In the genomic region with DNA sequence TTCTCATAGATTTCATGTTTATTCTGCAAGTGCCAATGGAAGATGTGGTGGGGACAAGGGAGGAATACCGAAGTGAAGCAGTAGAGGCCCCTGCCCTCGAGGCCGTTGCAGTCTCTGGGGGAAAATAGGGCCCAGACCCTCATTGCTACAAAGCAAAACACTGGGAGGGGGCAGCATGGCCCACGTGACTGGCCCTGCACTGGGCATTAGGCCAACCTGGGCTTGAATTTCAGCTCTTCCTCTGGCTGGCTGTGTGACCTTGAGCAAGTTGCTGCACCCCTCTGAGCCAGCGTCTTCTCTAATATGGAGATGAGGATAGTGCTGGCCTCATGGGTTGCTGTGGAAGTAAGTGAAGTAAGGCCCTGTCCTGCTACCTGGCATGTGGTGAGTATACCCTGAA, we compare ENCODE assay signal across 12 cellular contexts. TPM values are rescaled to one million over a fixed set of nuclear protein-coding genes. Genes with fewer than 3 reads are reported as not detected.
DNase-seq lines count a peak whose midpoint lies in the region; ATAC-seq, FAIRE-seq and TF ChIP-seq lines count a peak whose summit lies in the region.
"Had no signal": no experiment of that assay in that cellular context is flagged by ENCODE, and none has a peak within 500 bp of the region (broad histone marks: within the 10 kb centered on the region; RNA-seq: fewer than 3 reads in every experiment).

No MANE protein-coding gene starts in this region.

- no peaks in the 10 kb centered on the region for H3K9me3 ChIP-seq in heart right ventricle
- H3K9me3 ChIP-seq in pancreas: no peaks in the 10 kb centered on the region
- H3K9me3 ChIP-seq in vagina: no peaks in the 10 kb centered on the region

- H3K27me3 ChIP-seq in heart right ventricle (no peaks in the 10 kb centered on the region), pancreas (no peaks in the 10 kb centered on the region), vagina (no peaks in the 10 kb centered on the region)
- H3K27me3 ChIP-seq: brain microvascular endothelial cell had no signal

- H3K27ac ChIP-seq in heart right ventricle: peak overlapping the region in 9 of 10 donors; percentile 93 to 100 (median 97)
- H3K27ac ChIP-seq in pancreas: peak overlapping the region; percentile 7 to 90 (median 77)
- H3K27ac ChIP-seq in vagina: peak overlapping the region; percentile 91

- TF ChIP-seq CTCF in heart right ventricle (IDR thresholded peaks at IDR 0.05) (no peak), fibroblast of pulmonary artery (IDR thresholded peaks at IDR 0.05; ENCODE audit: low read length, missing control alignments) (no peak), pancreas (IDR thresholded peaks at IDR 0.05) (no peak), vagina (IDR thresholded peaks at IDR 0.05) (no peak)

- H3K4me1 ChIP-seq in heart right ventricle (peaks cover 46 to 100% (median 94%) of the 10 kb centered on the region in 9 donors), pancreas (peaks cover 27 to 78% (median 34%) of the 10 kb centered on the region in 3 donors), vagina (peaks cover 96% of the 10 kb centered on the region)

- DNase-seq in heart right ventricle: no peak
- DNase-seq in left cardiac atrium: no peak
- no peak for DNase-seq in fibroblast of pulmonary artery (ENCODE audit: low read depth)
- DNase-seq in pancreas: peak in 1 of 6 donors; percentile 50
- DNase-seq in vagina (ENCODE audit: extremely low spot score in 2 of 2): no peak
- no peak for DNase-seq in middle frontal gyrus (ENCODE audit: extremely low spot score, low spot score)
- DNase-seq: activated T-cell treated with anti-CD3 and anti-CD28 coated beads, Interleukin-2, amount 50 U/mL, for 24 hours; DND-41; NCI-H2171 treated with DMSO at 0.1 percent for 48 hours had no signal

- no peak for TF ChIP-seq POLR2A in vagina (IDR thresholded peaks at IDR 0.05)

- no peak for ATAC-seq in heart right ventricle
- ATAC-seq in left cardiac atrium: no peak
- ATAC-seq in pancreas: no peak
- ATAC-seq in GM18861 (IDR thresholded peaks at IDR 0.05; ENCODE audit: unreplicated experiment): no peak
- ATAC-seq in GM18498 (IDR thresholded peaks at IDR 0.05; ENCODE audit: unreplicated experiment): no peak

- no peak for FAIRE-seq in pancreas (lab: Jason Lieb, UNC)

- H3K36me3 ChIP-seq in heart right ventricle: peaks cover 0 to 23% (median 4%) of the 10 kb centered on the region in 9 donors
- H3K36me3 ChIP-seq in pancreas: no peaks in the 10 kb centered on the region
- H3K36me3 ChIP-seq in vagina: no peaks in the 10 kb centered on the region
- H3K36me3 ChIP-seq: brain microvascular endothelial cell had no signal

- intact Hi-C loops in heart right ventricle (cut with DNase I) (loop anchor here in 5 of 10 donors (2.0 to 5.0 kb wide), 3 partner anchors 15 to 47 kb away; no protein-coding TSS in a partner anchor), left cardiac atrium (cut with DNase I) (loop anchor here in 1 of 2 donors (2.0 kb wide), 1 partner anchor 21 kb away; no protein-coding TSS in a partner anchor), pancreas (cut with DNase I) (no loop called here), vagina (cut with DNase I) (no loop called here)

- peak overlapping the region in 7 of 10 donors; percentile 45 to 63 (median 57) for H3K4me3 ChIP-seq in heart right ventricle
- peak overlapping the region; percentile 60 for H3K4me3 ChIP-seq in fibroblast of pulmonary artery (replicated peaks; ENCODE audit: low read depth, low read length)
- H3K4me3 ChIP-seq in pancreas: no peak overlapping the region
- no peak overlapping the region for H3K4me3 ChIP-seq in vagina

- WGBS in heart right ventricle, 2 donors: 50 to 61% methylated on average over 5 of the region's 5 CpGs
- 37 to 42% methylated on average over 5 of the region's 5 CpGs for WGBS in pancreas, 2 donors

RNA-seq across cellular contexts. Expression of a gene that starts 0.7 kb away (rescaled TPM):
- total RNA-seq in heart right ventricle (100 to 1,000 TPM; 589 to 777 (median 703) TPM), left cardiac atrium (100 to 1,000 TPM; 503 to 769 TPM), pancreas (10 to 100 TPM; 23.3 to 68.3 (median 28.4) TPM), vagina (16.7 TPM)
- polyA plus RNA-seq in heart right ventricle (100 to 1,000 TPM; 129 to 344 TPM), pancreas (10 to 100 TPM; 28.8 TPM)

RNA-seq across cellular contexts. Expression of a gene that starts 21.3 kb away (rescaled TPM):
- total RNA-seq in heart right ventricle (10 to 100 TPM in 2 of 10 donors, 1 to 10 TPM in 8; 4.5 to 12.2 (median 6.0) TPM), left cardiac atrium (1 to 10 TPM; 2.9 to 3.0 TPM), pancreas (under 1 TPM in 5 of 6 donors, not detected in 1; 0.05 to 0.50 (median 0.31) TPM), vagina (not detected)
- polyA plus RNA-seq in heart right ventricle (1 to 10 TPM in 1 of 2 donors, under 1 TPM in 1; 0.91 to 4.1 TPM), pancreas (under 1 TPM; 0.23 to 0.28 TPM)

Comparison
In these comparisons a context has a peak if more than half of its experiments do, and no peak if none do; other contexts are left out.
1. H3K4me3 ChIP-seq: peak in heart right ventricle (7 of 10) and fibroblast of pulmonary artery (single experiment); none in pancreas (0 of 4) and vagina (0 of 2).
2. RNA of a gene that starts 0.7 kb away (total RNA-seq): 503 to 769 TPM in left cardiac atrium and 589 to 777 TPM in heart right ventricle; 23.3 to 68.3 TPM in pancreas and 16.7 TPM in vagina (single experiment); every median in the first group is over 4 times any median in the second.
3. Peak in every context shown above with its lines, with median percentiles within 50 percentile points of each other: H3K27ac ChIP-seq.